22 cellular contexts compared by ENCODE assay signal in genomic region chr3:122623430-122623829, GRCh38. TPM values are rescaled to one million over a fixed set of nuclear protein-coding genes. Genes with fewer than 3 reads are reported as not detected.
"Had no signal": no experiment of that assay in that cellular context is flagged by ENCODE, and none has a peak within 500 bp of the region (broad histone marks: within the 10 kb centered on the region; RNA-seq: fewer than 3 reads in every experiment).

No MANE protein-coding gene starts in this region.

- H3K27ac Mint-ChIP-seq: activated CD4-positive, alpha-beta memory T cell treated with anti-CD3 and anti-CD28 coated beads for 36 hours; nephron; T-cell; T-helper 2 cell treated with Interferon-gamma antibody and Interleukin-4, amounts not matched to agents 5 μg/mL and 100 μg/mL, for 36 hours had no signal

- H3K9me3 Mint-ChIP-seq: activated CD4-positive, alpha-beta memory T cell treated with anti-CD3 and anti-CD28 coated beads for 36 hours; nephron; T-cell; T-helper 2 cell treated with Interferon-gamma antibody and Interleukin-4, amounts not matched to agents 5 μg/mL and 100 μg/mL, for 36 hours had no signal

- H3K4me1 Mint-ChIP-seq: nephron had no signal

- ATAC-seq: body of pancreas; foreskin keratinocyte; stimulated activated naive CD8-positive, alpha-beta T cell treated with anti-CD3 and anti-CD28 coated beads, Interleukin-15, Interleukin-2, amounts not matched to agents 100 U/mL and 50 U/mL, for 24 hours; T-cell had no signal

- H3K36me3 ChIP-seq: cardiac muscle cell, left ventricle myocardium inferior, neutrophil, ovary, prostate gland, upper lobe of left lung had no signal

- H3K4me1 ChIP-seq: body of pancreas, left ventricle myocardium inferior, prostate gland had no signal

- H3K27ac ChIP-seq: body of pancreas, cardiac muscle cell, foreskin keratinocyte, left ventricle myocardium inferior, neutrophil, ovary, prostate gland, upper lobe of left lung had no signal

- H3K4me3 Mint-ChIP-seq: activated CD4-positive, alpha-beta memory T cell treated with anti-CD3 and anti-CD28 coated beads for 36 hours; nephron; T-cell; T-helper 2 cell treated with Interferon-gamma antibody and Interleukin-4, amounts not matched to agents 5 μg/mL and 100 μg/mL, for 36 hours had no signal

- H3K27me3 Mint-ChIP-seq: activated CD4-positive, alpha-beta memory T cell treated with anti-CD3 and anti-CD28 coated beads for 36 hours; T-cell had no signal

- H3K27me3 ChIP-seq: body of pancreas, neutrophil, ovary, upper lobe of left lung had no signal

- H3K4me3 ChIP-seq: body of pancreas, cardiac muscle cell, left ventricle myocardium inferior, ovary, prostate gland, upper lobe of left lung had no signal

- DNase-seq: activated CD4-positive, alpha-beta memory T cell treated with anti-CD3 and anti-CD28 coated beads for 36 hours; activated CD4-positive, alpha-beta T cell treated with anti-CD3 and anti-CD28 coated beads for 4 hours; activated naive CD4-positive, alpha-beta T cell treated with Interleukin-2 at 50 U/mL for 16 hours; activated T-cell treated with anti-CD3 and anti-CD28 coated beads, Interleukin-2, amount 50 U/mL, for 48 hours; body of pancreas; dermis blood vessel endothelial cell; effector CD8-positive, alpha-beta T cell; foreskin keratinocyte; left ventricle myocardium inferior; mammary epithelial cell; ovary; stimulated activated CD4-positive, alpha-beta T cell treated with anti-CD3 and anti-CD28 coated beads, Interleukin-2, amount 100 ng/mL, for 48 hours; stimulated activated CD8-positive, alpha-beta memory T cell treated with anti-CD3 and anti-CD28 coated beads, Interleukin-4, amount 100 ng/mL, for 48 hours; stimulated activated naive CD8-positive, alpha-beta T cell treated with anti-CD3 and anti-CD28 coated beads, Interleukin-15, Interleukin-2, amounts not matched to agents 100 U/mL and 50 U/mL, for 24 hours; T-cell; upper lobe of left lung had no signal

RNA-seq across cellular contexts. Expression of gene PARP15, which starts 46.0 kb away (rescaled TPM):
- total RNA-seq: cardiac muscle cell, chondrocyte, mammary epithelial cell had no signal
